ENCODE assay signal across 8 cellular contexts in the genomic region with DNA sequence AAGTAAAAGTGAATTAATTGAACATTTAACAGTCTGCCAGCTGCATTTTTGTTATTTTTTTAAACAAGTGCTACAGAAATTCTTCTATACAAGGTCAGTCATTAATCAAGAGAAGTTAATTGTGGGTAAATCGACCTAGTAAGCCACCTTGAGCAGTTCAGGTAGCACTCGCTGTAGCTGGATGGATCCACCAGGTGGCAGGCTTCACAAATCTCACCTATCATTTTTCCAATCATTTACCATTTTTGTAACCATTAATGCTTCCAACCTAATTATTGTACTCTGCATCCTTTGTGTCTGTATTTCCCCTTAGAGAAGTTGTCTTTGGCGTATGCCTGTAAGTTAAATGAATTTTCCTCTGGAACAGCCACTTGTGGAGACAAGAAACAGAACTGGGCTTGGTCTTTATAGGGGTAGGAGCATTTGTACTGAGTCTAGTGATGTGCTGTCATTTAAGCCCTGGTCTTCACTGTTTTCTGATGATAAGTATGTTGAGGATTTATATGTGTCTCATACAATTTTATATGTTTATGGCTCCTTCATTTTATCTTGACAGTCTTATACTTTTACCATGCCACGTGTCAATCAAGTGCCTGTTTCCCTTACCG.
DNase-seq lines count a peak whose midpoint lies in the region; ATAC-seq and TF ChIP-seq lines count a peak whose summit lies in the region.

No MANE protein-coding gene starts in this region.

- H3K9ac ChIP-seq in adipocyte (ENCODE audit: low read length) = no peak overlapping the region

- H3K4me1 Mint-ChIP-seq in stimulated activated effector memory CD8-positive, alpha-beta T cell treated with anti-CD3 and anti-CD28 coated beads, Interleukin-12 subunit alpha, Interleukin-12 subunit beta, amount 100 ng/mL, for 72 hours = peaks cover 42% of the 10 kb centered on the region

- POLR2A ChIA-PET in RWPE1 (lab: Yijun Ruan, JAX; ENCODE audit: low non-redundant PET) = interaction anchor here (0.7 kb wide), 1 partner anchor 152 kb away, joined by 4 read pairs; no protein-coding TSS in a partner anchor

- H3K4me3 Mint-ChIP-seq in stimulated activated effector memory CD8-positive, alpha-beta T cell treated with anti-CD3 and anti-CD28 coated beads, Interleukin-12 subunit alpha, Interleukin-12 subunit beta, amount 100 ng/mL, for 72 hours = no peak overlapping the region

- H3K27ac ChIP-seq in RWPE1 = no peak overlapping the region

- peaks cover 45% of the 10 kb centered on the region for H3K36me3 ChIP-seq in adipocyte (ENCODE audit: control insufficient read depth, insufficient read depth, low read length, severe bottlenecking)

- H3K9me3 Mint-ChIP-seq in stimulated activated effector memory CD8-positive, alpha-beta T cell treated with anti-CD3 and anti-CD28 coated beads, Interleukin-12 subunit alpha, Interleukin-12 subunit beta, amount 100 ng/mL, for 72 hours = no peaks in the 10 kb centered on the region

- TF ChIP-seq CTCF in RWPE1 (conservative IDR thresholded peaks at IDR 0.05; ENCODE audit: low read depth) = peak; percentile 95

- no peak overlapping the region for H3K4me3 ChIP-seq in adipocyte (ENCODE audit: low read length)

- peaks cover 13% of the 10 kb centered on the region for H3K4me1 ChIP-seq in adipocyte (ENCODE audit: control insufficient read depth, insufficient read depth, low read length)

- H3K9me3 ChIP-seq in adipocyte (ENCODE audit: control insufficient read depth, low read length) = no peaks in the 10 kb centered on the region

- CTCF ChIA-PET in RWPE1 (lab: Yijun Ruan, JAX) = interaction anchor here (0.7 to 1.9 kb wide), 7 partner anchors 9 to 1096 kb away, joined by 3 to 10 read pairs (median 4); no protein-coding TSS in a partner anchor

- H3K27ac Mint-ChIP-seq in stimulated activated effector memory CD8-positive, alpha-beta T cell treated with anti-CD3 and anti-CD28 coated beads, Interleukin-12 subunit alpha, Interleukin-12 subunit beta, amount 100 ng/mL, for 72 hours = peak overlapping the region; percentile 69

- peaks cover 28% of the 10 kb centered on the region for H3K36me3 Mint-ChIP-seq in stimulated activated effector memory CD8-positive, alpha-beta T cell treated with anti-CD3 and anti-CD28 coated beads, Interleukin-12 subunit alpha, Interleukin-12 subunit beta, amount 100 ng/mL, for 72 hours

- no peaks in the 10 kb centered on the region for H3K27me3 ChIP-seq in adipocyte (replicated peaks; ENCODE audit: control insufficient read depth, insufficient read depth, low read length)

- peak; percentile 58 for DNase-seq in activated gamma-delta T cell treated with Interleukin-2 at 50 U/mL for 16 hours
- DNase-seq in activated gamma-delta T cell (lab: John Stamatoyannopoulos, UW) = no peak
- peak; percentile 67 for DNase-seq in RWPE1 (ENCODE audit: low spot score)
- peak; percentile 49 for DNase-seq in adipocyte (ENCODE audit: low read depth)
- DNase-seq in iris pigment epithelial cell (ENCODE audit: low read depth) = peak; percentile 36
- DNase-seq in stimulated activated effector memory CD8-positive, alpha-beta T cell treated with anti-CD3 and anti-CD28 coated beads, Interleukin-12 subunit alpha, Interleukin-12 subunit beta, amount 100 ng/mL, for 72 hours (ENCODE audit: low spot score in 2 of 2) = no peak
- no peak for DNase-seq in inferior parietal cortex (ENCODE audit: extremely low spot score)

- peak; percentile 61 for ATAC-seq in HG03095 (IDR thresholded peaks at IDR 0.05; ENCODE audit: unreplicated experiment)
- peak; percentile 43 for ATAC-seq in stimulated activated effector memory CD8-positive, alpha-beta T cell treated with anti-CD3 and anti-CD28 coated beads, Interleukin-12 subunit alpha, Interleukin-12 subunit beta, amount 100 ng/mL, for 72 hours

Comparison
In these comparisons a context has a peak if more than half of its experiments do, and no peak if none do; other contexts are left out.
1. DNase-seq: peak in activated gamma-delta T cell treated with Interleukin-2 at 50 U/mL for 16 hours (single experiment), RWPE1 (single experiment), adipocyte (single experiment) and iris pigment epithelial cell (single experiment); none in activated gamma-delta T cell (single experiment), stimulated activated effector memory CD8-positive, alpha-beta T cell treated with anti-CD3 and anti-CD28 coated beads, Interleukin-12 subunit alpha, Interleukin-12 subunit beta, amount 100 ng/mL, for 72 hours (0 of 2) and inferior parietal cortex (single experiment).